ENCODE assay signal across 16 cellular contexts in the genomic region with DNA sequence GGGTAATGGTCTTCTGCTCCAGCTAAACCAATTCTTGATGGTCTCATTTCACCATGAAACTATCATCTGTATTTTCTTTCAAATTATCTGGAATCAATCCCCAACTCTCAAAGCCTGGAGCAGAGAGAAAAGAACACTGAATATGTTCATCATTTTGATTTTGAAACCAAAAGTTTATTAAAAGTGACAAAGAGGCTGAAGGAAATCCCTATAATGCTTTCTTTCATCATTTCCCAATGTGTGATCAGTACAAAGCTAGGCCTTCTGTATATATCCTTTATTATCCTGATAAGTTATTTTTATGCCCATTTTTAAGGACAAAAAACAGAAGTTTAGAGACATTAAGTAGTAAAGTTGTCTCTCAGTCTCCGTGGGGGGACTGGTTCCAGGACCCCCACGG. TPM values are rescaled to one million over a fixed set of nuclear protein-coding genes. Genes with fewer than 3 reads are reported as not detected.
DNase-seq lines count a peak whose midpoint lies in the region; ATAC-seq and TF ChIP-seq lines count a peak whose summit lies in the region.
"Had no signal": no experiment of that assay in that cellular context is flagged by ENCODE, and none has a peak within 500 bp of the region (broad histone marks: within the 10 kb centered on the region; RNA-seq: fewer than 3 reads in every experiment).

No MANE protein-coding gene starts in this region.

- no peak overlapping the region for H3K4me3 ChIP-seq in muscle layer of duodenum (ENCODE audit: low read depth in 1 of 2, low read length in 2 of 2)
- no peak overlapping the region for H3K4me3 ChIP-seq in transverse colon
- H3K4me3 ChIP-seq in adrenal gland, result no peak overlapping the region
- H3K4me3 ChIP-seq in mucosa of descending colon, result no peak overlapping the region
- H3K4me3 ChIP-seq: GM12878, testis had no signal

- H3K36me3 Mint-ChIP-seq in stimulated activated naive CD8-positive, alpha-beta T cell treated with anti-CD3 and anti-CD28 coated beads, Interleukin-15, Interleukin-2, amounts not matched to agents 100 ng/mL and 50 ng/mL, for 24 hours (ENCODE audit: low read depth), result no peaks in the 10 kb centered on the region
- H3K36me3 Mint-ChIP-seq in activated T-helper 1 cell treated with anti-CD3 and anti-CD28 coated beads, Interleukin-12 subunit alpha, Interleukin-12 subunit beta, Interleukin-2, Interleukin-4 antibody, amounts not matched to agents 30 ng/mL and 10 ng/mL and 1 ng/mL, durations not matched to agents 14 hours and 24 hours and 36 hours (ENCODE audit: low read depth), result peaks cover 2% of the 10 kb centered on the region

- H3K27ac ChIP-seq in muscle layer of duodenum (ENCODE audit: low read length) (peak overlapping the region; percentile 3), transverse colon (peak overlapping the region in 3 of 4 donors; percentile 15 to 57 (median 46)), adrenal gland (no peak overlapping the region)
- H3K27ac ChIP-seq: foreskin keratinocyte, testis had no signal

- no peak for ATAC-seq in stimulated activated naive CD8-positive, alpha-beta T cell treated with anti-CD3 and anti-CD28 coated beads, Interleukin-15, Interleukin-2, amounts not matched to agents 100 U/mL and 50 U/mL, for 24 hours
- ATAC-seq in left colon, result no peak
- ATAC-seq in mucosa of descending colon, result no peak
- ATAC-seq: activated CD4-positive, CD25-positive, alpha-beta regulatory T cell treated with anti-CD3 and anti-CD28 coated beads, Interleukin-2, amount 50 U/mL, for 24 hours; foreskin keratinocyte; GM12878 had no signal

- no peaks in the 10 kb centered on the region for H3K9me3 Mint-ChIP-seq in stimulated activated naive CD8-positive, alpha-beta T cell treated with anti-CD3 and anti-CD28 coated beads, Interleukin-15, Interleukin-2, amounts not matched to agents 100 ng/mL and 50 ng/mL, for 24 hours
- no peaks in the 10 kb centered on the region for H3K9me3 Mint-ChIP-seq in activated T-helper 1 cell treated with anti-CD3 and anti-CD28 coated beads, Interleukin-12 subunit alpha, Interleukin-12 subunit beta, Interleukin-2, Interleukin-4 antibody, amounts not matched to agents 30 ng/mL and 10 ng/mL and 1 ng/mL, durations not matched to agents 14 hours and 24 hours and 36 hours

- H3K9me3 ChIP-seq in muscle layer of duodenum (ENCODE audit: control insufficient read depth in 1 of 2, low read length in 2 of 2) (no peaks in the 10 kb centered on the region), transverse colon (no peaks in the 10 kb centered on the region), adrenal gland (replicated peaks in 1 of 3) (no peaks in the 10 kb centered on the region), mucosa of descending colon (no peaks in the 10 kb centered on the region)
- H3K9me3 ChIP-seq: testis had no signal

- H3K36me3 ChIP-seq in muscle layer of duodenum (ENCODE audit: control insufficient read depth in 1 of 2, insufficient read depth in 2 of 2, low read length in 2 of 2) (no peaks in the 10 kb centered on the region), transverse colon (no peaks in the 10 kb centered on the region), adrenal gland (replicated peaks in 1 of 2) (no peaks in the 10 kb centered on the region), mucosa of descending colon (ENCODE audit: low read depth) (no peaks in the 10 kb centered on the region)

- peak overlapping the region; percentile 81 for H3K27ac Mint-ChIP-seq in stimulated activated naive CD8-positive, alpha-beta T cell treated with anti-CD3 and anti-CD28 coated beads, Interleukin-15, Interleukin-2, amounts not matched to agents 100 ng/mL and 50 ng/mL, for 24 hours
- H3K27ac Mint-ChIP-seq in activated T-helper 1 cell treated with anti-CD3 and anti-CD28 coated beads, Interleukin-12 subunit alpha, Interleukin-12 subunit beta, Interleukin-2, Interleukin-4 antibody, amounts not matched to agents 30 ng/mL and 10 ng/mL and 1 ng/mL, durations not matched to agents 14 hours and 24 hours and 36 hours, result peak overlapping the region; percentile 91

- H3K27me3 ChIP-seq in muscle layer of duodenum (ENCODE audit: low read depth, low read length) (no peaks in the 10 kb centered on the region), transverse colon (no peaks in the 10 kb centered on the region), adrenal gland (no peaks in the 10 kb centered on the region)
- H3K27me3 ChIP-seq: foreskin keratinocyte, testis had no signal

- no peaks in the 10 kb centered on the region for H3K27me3 Mint-ChIP-seq in stimulated activated naive CD8-positive, alpha-beta T cell treated with anti-CD3 and anti-CD28 coated beads, Interleukin-15, Interleukin-2, amounts not matched to agents 100 ng/mL and 50 ng/mL, for 24 hours
- H3K27me3 Mint-ChIP-seq in activated T-helper 1 cell treated with anti-CD3 and anti-CD28 coated beads, Interleukin-12 subunit alpha, Interleukin-12 subunit beta, Interleukin-2, Interleukin-4 antibody, amounts not matched to agents 30 ng/mL and 10 ng/mL and 1 ng/mL, durations not matched to agents 14 hours and 24 hours and 36 hours (ENCODE audit: insufficient read depth), result no peaks in the 10 kb centered on the region

- DNase-seq in stimulated activated naive CD8-positive, alpha-beta T cell treated with anti-CD3 and anti-CD28 coated beads, Interleukin-15, Interleukin-2, amounts not matched to agents 100 U/mL and 50 U/mL, for 24 hours, result no peak
- no peak for DNase-seq in activated T-helper 1 cell treated with anti-CD3 and anti-CD28 coated beads, Interleukin-12 subunit alpha, Interleukin-12 subunit beta, Interleukin-2, Interleukin-4 antibody, amounts not matched to agents 30 ng/mL and 10 ng/mL and 1 ng/mL, durations not matched to agents 14 hours and 24 hours and 36 hours (ENCODE audit: low spot score)
- no peak for DNase-seq in transverse colon
- DNase-seq in adrenal gland, result no peak
- no peak for DNase-seq in left colon
- no peak for DNase-seq in mucosa of descending colon
- DNase-seq: cortex of kidney; foreskin keratinocyte; NCI-H1436 treated with DMSO at 0.1 percent for 48 hours; SHP77; stimulated activated CD4-positive, alpha-beta T cell treated with anti-CD3 and anti-CD28 coated beads, Interleukin-2, amount 100 ng/mL, for 24 hours; testis had no signal

- in situ Hi-C loops in transverse colon (cut with MboI; ENCODE audit: low pct_ligation_motif_present in 1 of 4, low pct_unique_long_range_greater_than_20kb in 1 of 4, low sequenced_read_pairs in 3 of 4), result no loop called here

- peaks cover 0 to 16% of the 10 kb centered on the region in 2 donors for H3K4me1 ChIP-seq in muscle layer of duodenum (ENCODE audit: control insufficient read depth in 1 of 2, insufficient read depth in 2 of 2, low read length in 2 of 2)
- H3K4me1 ChIP-seq in transverse colon, result peaks cover 0 to 16% (median 6%) of the 10 kb centered on the region in 4 donors
- H3K4me1 ChIP-seq in adrenal gland (replicated peaks in 1 of 2), result peaks cover 0 to 7% of the 10 kb centered on the region in 2 donors
- no peaks in the 10 kb centered on the region for H3K4me1 ChIP-seq in mucosa of descending colon (ENCODE audit: low read depth)

- 78 to 95% methylated on average over 2 of the region's 2 CpGs for WGBS in transverse colon (ENCODE audit: low coverage in 1 of 2), 2 donors
- WGBS in adrenal gland, 4 donors, result 72 to 92% (median 82%) methylated on average over 2 of the region's 2 CpGs

- peaks cover 71% of the 10 kb centered on the region for H3K4me1 Mint-ChIP-seq in stimulated activated naive CD8-positive, alpha-beta T cell treated with anti-CD3 and anti-CD28 coated beads, Interleukin-15, Interleukin-2, amounts not matched to agents 100 ng/mL and 50 ng/mL, for 24 hours (ENCODE audit: low read depth)
- peaks cover 79% of the 10 kb centered on the region for H3K4me1 Mint-ChIP-seq in activated T-helper 1 cell treated with anti-CD3 and anti-CD28 coated beads, Interleukin-12 subunit alpha, Interleukin-12 subunit beta, Interleukin-2, Interleukin-4 antibody, amounts not matched to agents 30 ng/mL and 10 ng/mL and 1 ng/mL, durations not matched to agents 14 hours and 24 hours and 36 hours (ENCODE audit: low read depth)

- TF ChIP-seq EP300 in transverse colon (IDR thresholded peaks at IDR 0.05; ENCODE audit: low read depth), result no peak

- TF ChIP-seq POLR2A in transverse colon (IDR thresholded peaks at IDR 0.05) (no peak), adrenal gland (IDR thresholded peaks at IDR 0.05) (no peak)

- intact Hi-C loops in activated T-helper 1 cell treated with anti-CD3 and anti-CD28 coated beads, Interleukin-12 subunit alpha, Interleukin-12 subunit beta, Interleukin-2, Interleukin-4 antibody, amounts not matched to agents 30 ng/mL and 10 ng/mL and 1 ng/mL, durations not matched to agents 14 hours and 24 hours and 36 hours (cut with micrococcal nuclease), result loop anchor here (1.0 kb wide), 1 partner anchor 9 kb away; no protein-coding TSS in a partner anchor
- intact Hi-C loops in transverse colon (cut with DNase I; ENCODE audit: low total_unique reads), result no loop called here
- intact Hi-C loops in adrenal gland (cut with DNase I), result no loop called here
- intact Hi-C loops in left colon (cut with DNase I, micrococcal nuclease), result no loop called here
- intact Hi-C loops in mucosa of descending colon (cut with DNase I, micrococcal nuclease), result no loop called here

- TF ChIP-seq CTCF in transverse colon (IDR thresholded peaks at IDR 0.05) (no peak), adrenal gland (IDR thresholded peaks at IDR 0.05) (no peak), mucosa of descending colon (IDR thresholded peaks at IDR 0.05) (no peak)

- H3K4me3 Mint-ChIP-seq in stimulated activated naive CD8-positive, alpha-beta T cell treated with anti-CD3 and anti-CD28 coated beads, Interleukin-15, Interleukin-2, amounts not matched to agents 100 ng/mL and 50 ng/mL, for 24 hours, result peak overlapping the region; percentile 77
- H3K4me3 Mint-ChIP-seq in activated T-helper 1 cell treated with anti-CD3 and anti-CD28 coated beads, Interleukin-12 subunit alpha, Interleukin-12 subunit beta, Interleukin-2, Interleukin-4 antibody, amounts not matched to agents 30 ng/mL and 10 ng/mL and 1 ng/mL, durations not matched to agents 14 hours and 24 hours and 36 hours, result peak overlapping the region; percentile 78

RNA-seq across cellular contexts. Expression of gene MBNL1, which starts 50.1 kb away (rescaled TPM):
- total RNA-seq in activated T-helper 1 cell treated with anti-CD3 and anti-CD28 coated beads, Interleukin-12 subunit alpha, Interleukin-12 subunit beta, Interleukin-2, Interleukin-4 antibody, amounts not matched to agents 30 ng/mL and 10 ng/mL and 1 ng/mL, durations not matched to agents 14 hours and 24 hours and 36 hours, result 295 and 308 TPM in 2 replicates
- 100 to 1,000 TPM; 232 to 658 (median 509) TPM for total RNA-seq in transverse colon
- 100 to 1,000 TPM in 6 of 8 donors, 10 to 100 TPM in 2; 85.5 to 252 (median 149) TPM for total RNA-seq in adrenal gland
- polyA plus RNA-seq in adrenal gland, result 10 to 100 TPM; 30.6 to 63.8 (median 36.2) TPM
- 100 to 1,000 TPM; 154 to 183 TPM for total RNA-seq in left colon
- total RNA-seq in mucosa of descending colon, result 100 to 1,000 TPM; 184 to 381 (median 215) TPM

Comparison
In these comparisons a context has a peak if more than half of its experiments do, and no peak if none do; other contexts are left out.
1. H3K27ac ChIP-seq: peak in muscle layer of duodenum (single experiment) and transverse colon (3 of 4); none in adrenal gland (0 of 5).